ENCODE assay signal across 9 cellular contexts in the genomic region with DNA sequence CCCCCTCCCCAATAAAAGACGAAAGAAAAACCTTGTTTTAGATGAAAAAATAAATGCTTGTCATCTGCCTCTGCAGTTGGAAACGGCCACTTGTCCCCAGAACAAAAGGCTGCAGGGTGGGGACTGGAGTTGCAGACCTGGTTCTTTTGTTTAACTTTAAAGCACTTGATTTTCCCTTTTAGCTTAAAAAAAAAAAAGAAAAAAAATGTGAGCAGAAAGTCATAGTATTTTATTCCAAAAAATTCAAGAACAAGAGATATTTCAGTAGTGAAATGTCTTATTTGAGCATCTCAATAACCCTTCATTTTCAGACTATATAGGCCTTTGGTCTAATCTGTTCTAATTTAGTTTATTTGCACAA. TPM values are rescaled to one million over a fixed set of nuclear protein-coding genes. Genes with fewer than 3 reads are reported as not detected.
DNase-seq lines count a peak whose midpoint lies in the region; ATAC-seq and TF ChIP-seq lines count a peak whose summit lies in the region.
"Had no signal": no experiment of that assay in that cellular context is flagged by ENCODE, and none has a peak within 500 bp of the region (broad histone marks: within the 10 kb centered on the region; RNA-seq: fewer than 3 reads in every experiment).

No MANE protein-coding gene starts in this region.

- H3K4me1 Mint-ChIP-seq in activated CD4-positive, alpha-beta memory T cell treated with anti-CD3 and anti-CD28 coated beads, Interleukin-2, amount 10 ng/mL, durations not matched to agents 7 days and 5 days = peaks cover 12% of the 10 kb centered on the region

- H3K27ac ChIP-seq in right cardiac atrium (ENCODE audit: low read length) (no peak overlapping the region), skeletal muscle tissue (ENCODE audit: low read depth, low read length) (peak overlapping the region; percentile 65), Karpas-422 (ENCODE audit: low read length) (no peak overlapping the region)

- H3K9ac ChIP-seq in skeletal muscle tissue (ENCODE audit: low read depth in 1 of 3, low read length in 3 of 3) = peak overlapping the region in 1 of 3 donors; percentile 61
- no peak overlapping the region for H3K9ac ChIP-seq in Karpas-422 (ENCODE audit: low read length)

- no peak for ATAC-seq in right cardiac atrium

- H3K9me3 Mint-ChIP-seq in activated CD4-positive, alpha-beta memory T cell treated with anti-CD3 and anti-CD28 coated beads, Interleukin-2, amount 10 ng/mL, durations not matched to agents 7 days and 5 days = no peaks in the 10 kb centered on the region

- H3K4me3 ChIP-seq in right cardiac atrium (ENCODE audit: low read length) (peak overlapping the region; percentile 61), skeletal muscle tissue (ENCODE audit: low read length in 3 of 3) (peak overlapping the region; percentile 63 to 76 (median 74)), Karpas-422 (ENCODE audit: low read length) (no peak overlapping the region; the same call in 1 of the 2 replicates)

- no peaks in the 10 kb centered on the region for H3K79me2 ChIP-seq in Karpas-422 (ENCODE audit: low read length)

- DNase-seq in HEK293T (ENCODE audit: extremely low spot score) (no peak), right cardiac atrium (no peak), AG08396 (ENCODE audit: low spot score) (no peak), NCI-H526 (lab: John Stamatoyannopoulos, UW) (no peak), HPDE6-E6E7 (ENCODE audit: extremely low spot score) (no peak), Karpas-422 (no peak)
- DNase-seq in activated CD4-positive, alpha-beta memory T cell treated with anti-CD3 and anti-CD28 coated beads, Interleukin-2, amount 10 ng/mL, durations not matched to agents 7 days and 5 days = no peak
- DNase-seq: stimulated activated naive CD4-positive, alpha-beta T cell treated with Interleukin-2 at 50 U/mL for 16 hours had no signal

- no peaks in the 10 kb centered on the region for H3K9me3 ChIP-seq in right cardiac atrium (ENCODE audit: control insufficient read depth, low read length)
- peaks cover 0 to 4% (median 0%) of the 10 kb centered on the region in 3 donors for H3K9me3 ChIP-seq in skeletal muscle tissue (ENCODE audit: control insufficient read depth in 3 of 3, low read length in 3 of 3)
- H3K9me3 ChIP-seq in Karpas-422 (ENCODE audit: low read length) = no peaks in the 10 kb centered on the region

- H3K36me3 ChIP-seq in skeletal muscle tissue (ENCODE audit: control insufficient read depth in 3 of 3, insufficient read depth in 3 of 3, low read length in 3 of 3) (no peaks in the 10 kb centered on the region), Karpas-422 (ENCODE audit: insufficient read depth, low read length) (no peaks in the 10 kb centered on the region)

- 1% methylated on average over 2 of the region's 2 CpGs for WGBS in right cardiac atrium

- H3K36me3 Mint-ChIP-seq in activated CD4-positive, alpha-beta memory T cell treated with anti-CD3 and anti-CD28 coated beads, Interleukin-2, amount 10 ng/mL, durations not matched to agents 7 days and 5 days (ENCODE audit: low read depth) = no peaks in the 10 kb centered on the region

- H3K27ac Mint-ChIP-seq in activated CD4-positive, alpha-beta memory T cell treated with anti-CD3 and anti-CD28 coated beads, Interleukin-2, amount 10 ng/mL, durations not matched to agents 7 days and 5 days = no peak overlapping the region

- H3K4me1 ChIP-seq in right cardiac atrium (ENCODE audit: control insufficient read depth, insufficient read depth, low read length) (peaks cover 3% of the 10 kb centered on the region), skeletal muscle tissue (ENCODE audit: control insufficient read depth in 3 of 3, insufficient read depth in 3 of 3, low read length in 3 of 3) (peaks cover 0 to 15% (median 11%) of the 10 kb centered on the region in 3 donors), Karpas-422 (ENCODE audit: low read length) (no peaks in the 10 kb centered on the region)

- CTCF ChIA-PET in HEK293T (lab: Yijun Ruan, JAX) = no interaction called here
- CTCF ChIA-PET in activated CD4-positive, alpha-beta memory T cell treated with anti-CD3 and anti-CD28 coated beads, Interleukin-2, amount 10 ng/mL, durations not matched to agents 7 days and 5 days (lab: Charles Lee) = no interaction called here

- peak overlapping the region; percentile 11 for H3K4me3 Mint-ChIP-seq in activated CD4-positive, alpha-beta memory T cell treated with anti-CD3 and anti-CD28 coated beads, Interleukin-2, amount 10 ng/mL, durations not matched to agents 7 days and 5 days

- H2AFZ ChIP-seq in Karpas-422 (ENCODE audit: low read length) = no peak overlapping the region

- H3K4me2 ChIP-seq in Karpas-422 (ENCODE audit: low read depth, low read length, poor library complexity, severe bottlenecking) = no peak overlapping the region

- no peaks in the 10 kb centered on the region for H3K9me2 ChIP-seq in Karpas-422 (replicated peaks; ENCODE audit: insufficient read depth, low read length)

- peaks cover 72% of the 10 kb centered on the region for H3K27me3 Mint-ChIP-seq in activated CD4-positive, alpha-beta memory T cell treated with anti-CD3 and anti-CD28 coated beads, Interleukin-2, amount 10 ng/mL, durations not matched to agents 7 days and 5 days

- intact Hi-C loops in right cardiac atrium (cut with DNase I) = loop anchor here in 3 of 4 donors (5.0 to 10.0 kb wide), 2 partner anchors 324 to 327 kb away; no protein-coding TSS in a partner anchor

- no peaks in the 10 kb centered on the region for H3K27me3 ChIP-seq in right cardiac atrium (ENCODE audit: control insufficient read depth, insufficient read depth)
- peaks cover 4 to 24% (median 16%) of the 10 kb centered on the region in 3 donors for H3K27me3 ChIP-seq in skeletal muscle tissue (ENCODE audit: control insufficient read depth in 3 of 3, insufficient read depth in 3 of 3, low read length in 3 of 3)
- no peaks in the 10 kb centered on the region for H3K27me3 ChIP-seq in Karpas-422 (ENCODE audit: low read length)

- no peaks in the 10 kb centered on the region for H4K20me1 ChIP-seq in Karpas-422 (ENCODE audit: insufficient read depth, low read depth, low read length)

- POLR2A ChIA-PET in HEK293T (lab: Yijun Ruan, JAX) = no interaction called here
- POLR2A ChIA-PET in activated CD4-positive, alpha-beta memory T cell treated with anti-CD3 and anti-CD28 coated beads, Interleukin-2, amount 10 ng/mL, durations not matched to agents 7 days and 5 days (lab: Charles Lee) = no interaction called here

TF ChIP-seq in HEK293T, 16 proteins besides CTCF, POLR2A, EP300 and RAD21:
- TF ChIP-seq SUZ12 (IDR thresholded peaks at IDR 0.05) (no peak), ZNF384 (IDR thresholded peaks at IDR 0.05) (0 out of 2 replicates have a peak, but pooled peaks have one; percentile 11), CTBP1 (IDR thresholded peaks at IDR 0.05; ENCODE audit: borderline replicate concordance) (no peak), SP1 (IDR thresholded peaks at IDR 0.05) (no peak), ELF4 (IDR thresholded peaks at IDR 0.05) (no peak)

RNA-seq across cellular contexts. Expression of a gene that starts 1.8 kb away (rescaled TPM):
- under 1 TPM; 0.25 to 0.30 TPM for total RNA-seq in activated CD4-positive, alpha-beta memory T cell treated with anti-CD3 and anti-CD28 coated beads, Interleukin-2, amount 10 ng/mL, durations not matched to agents 7 days and 5 days
- total RNA-seq in right cardiac atrium (100 to 1,000 TPM in 2 of 4 donors, 10 to 100 TPM in 2; 89.9 to 196 (median 130) TPM), skeletal muscle tissue (22.4 TPM)
- polyA plus RNA-seq in right cardiac atrium = 19.7 TPM
- total RNA-seq in Karpas-422 (2014; rRNA removed; shearing (Covaris generic); ENCODE audit: low replicate concordance) = not detected in 2 replicates

Comparison
In these comparisons a context has a peak if more than half of its experiments do, and no peak if none do; other contexts are left out.
1. RNA of a gene that starts 1.8 kb away (total RNA-seq): 89.9 to 196 TPM in right cardiac atrium and 22.4 TPM in skeletal muscle tissue (single experiment); 0.25 to 0.30 TPM in activated CD4-positive, alpha-beta memory T cell treated with anti-CD3 and anti-CD28 coated beads, Interleukin-2, amount 10 ng/mL, durations not matched to agents 7 days and 5 days and not detected in Karpas-422; every median in the first group is over 10 times any median in the second.